8 cellular contexts compared by ENCODE assay signal in genomic region chr19:1243768-1244692, GRCh38. TPM values are rescaled to one million over a fixed set of nuclear protein-coding genes. Genes with fewer than 3 reads are reported as not detected.
A peak's percentile ranks its signal among the peaks of the same experiment; 100 is the strongest.
DNase-seq lines count a peak whose midpoint lies in the region; ATAC-seq, FAIRE-seq and TF ChIP-seq lines count a peak whose summit lies in the region.

No MANE protein-coding gene starts in this region.

- intact Hi-C loops in body of pancreas (cut with DNase I), result no loop called here

- H3K4me1 ChIP-seq in body of pancreas (peaks cover 78% of the 10 kb centered on the region), small intestine (ENCODE audit: control insufficient read depth in 2 of 2, insufficient read depth in 1 of 2, low read depth in 1 of 2, low read length in 1 of 2) (peaks cover 0 to 3% of the 10 kb centered on the region in 2 donors)

- peak; percentile 97 for TF ChIP-seq CTCF in GM12864 (IDR thresholded peaks at IDR 0.05; ENCODE audit: low read depth, low read length, missing control alignments)
- peak; percentile 91 to 98 (median 97) for TF ChIP-seq CTCF in body of pancreas (IDR thresholded peaks at IDR 0.05)

- 32 to 83% methylated on average over 9 to 28 of the region's 33 CpGs for WGBS in body of pancreas, 2 donors
- 44 to 58% (median 54%) methylated on average over 23 to 33 of the region's 33 CpGs for WGBS in small intestine, 3 donors

- no peaks in the 10 kb centered on the region for H3K27me3 ChIP-seq in body of pancreas
- H3K27me3 ChIP-seq in small intestine (ENCODE audit: control insufficient read depth in 2 of 2, insufficient read depth in 2 of 2, low read length in 2 of 2), result no peaks in the 10 kb centered on the region

- peak overlapping the region; percentile 78 to 100 (median 89) for H3K27ac ChIP-seq in body of pancreas
- peak overlapping the region; percentile 86 to 97 for H3K27ac ChIP-seq in small intestine (ENCODE audit: low read depth in 1 of 2, low read length in 1 of 2)

- no peaks in the 10 kb centered on the region for H3K9me3 ChIP-seq in body of pancreas
- H3K9me3 ChIP-seq in small intestine (ENCODE audit: control insufficient read depth, low read depth), result no peaks in the 10 kb centered on the region

- H3K36me3 ChIP-seq in body of pancreas (replicated peaks in 1 of 2; ENCODE audit: insufficient read depth in 1 of 2, low read depth in 2 of 2) (no peaks in the 10 kb centered on the region), small intestine (ENCODE audit: control insufficient read depth in 2 of 2, insufficient read depth in 2 of 2, low read length in 2 of 2) (no peaks in the 10 kb centered on the region)

- DNase-seq in GM12864 (ENCODE audit: low read depth) (no peak), NAMALWA (ENCODE audit: low spot score) (peak; percentile 92), UCSD-AML1 (lab: John Stamatoyannopoulos, UW; ENCODE audit: unreplicated experiment) (peak; percentile 75), body of pancreas (peak; percentile 89 to 94 (median 92)), iPS-NIHi7 (ENCODE audit: extremely low spot score) (peak; percentile 84), small intestine (peak; percentile 88)

- H3K4me3 ChIP-seq in GM12864 (ENCODE audit: low read depth, low read length) (peak overlapping the region; percentile 40), body of pancreas (no peak overlapping the region), small intestine (ENCODE audit: low read depth in 1 of 2, low read length in 2 of 2) (peak overlapping the region in 1 of 2 donors; percentile 39)

- peak in 1 of 3 donors; percentile 18 for TF ChIP-seq POLR2A in body of pancreas (IDR thresholded peaks at IDR 0.05)

- no peak for FAIRE-seq in small intestine (lab: Jason Lieb, UNC)

- ATAC-seq in body of pancreas (peak; percentile 38), HG02623 (IDR thresholded peaks at IDR 0.05; ENCODE audit: unreplicated experiment) (no peak), GM19455 (IDR thresholded peaks at IDR 0.05; ENCODE audit: unreplicated experiment) (no peak)

RNA-seq across cellular contexts. Expression of gene ATP5F1D, which starts 2.5 kb away (rescaled TPM):
- 100 to 1,000 TPM; 156 to 157 TPM for total RNA-seq in body of pancreas
- polyA plus RNA-seq in small intestine, result 100 to 1,000 TPM; 310 to 823 (median 675) TPM

RNA-seq across cellular contexts. Expression of gene MIDN, which starts 4.4 kb away (rescaled TPM):
- total RNA-seq in body of pancreas, result 10 to 100 TPM; 36.3 to 43.5 TPM
- polyA plus RNA-seq in small intestine, result 10 to 100 TPM; 28.1 to 35.4 (median 30.6) TPM

RNA-seq across cellular contexts. Expression of gene CBARP, which starts 6.2 kb away (rescaled TPM):
- total RNA-seq in body of pancreas, result under 1 TPM; 0.33 to 0.78 TPM
- under 1 TPM in 1 of 3 donors, not detected in 2; 0.30 TPM for polyA plus RNA-seq in small intestine

RNA-seq across cellular contexts. Expression of gene CIRBP, which starts 25.1 kb away (rescaled TPM):
- 100 to 1,000 TPM; 582 to 630 TPM for total RNA-seq in body of pancreas
- 100 to 1,000 TPM; 250 to 377 (median 368) TPM for polyA plus RNA-seq in small intestine

RNA-seq across cellular contexts. Expression of gene FAM174C, which starts 31.3 kb away (rescaled TPM):
- total RNA-seq in body of pancreas, result 10 to 100 TPM; 48.0 to 63.9 TPM
- polyA plus RNA-seq in small intestine, result 100 to 1,000 TPM in 1 of 3 donors, 10 to 100 TPM in 2; 80.6 to 118 (median 84.1) TPM
